In the genomic region with DNA sequence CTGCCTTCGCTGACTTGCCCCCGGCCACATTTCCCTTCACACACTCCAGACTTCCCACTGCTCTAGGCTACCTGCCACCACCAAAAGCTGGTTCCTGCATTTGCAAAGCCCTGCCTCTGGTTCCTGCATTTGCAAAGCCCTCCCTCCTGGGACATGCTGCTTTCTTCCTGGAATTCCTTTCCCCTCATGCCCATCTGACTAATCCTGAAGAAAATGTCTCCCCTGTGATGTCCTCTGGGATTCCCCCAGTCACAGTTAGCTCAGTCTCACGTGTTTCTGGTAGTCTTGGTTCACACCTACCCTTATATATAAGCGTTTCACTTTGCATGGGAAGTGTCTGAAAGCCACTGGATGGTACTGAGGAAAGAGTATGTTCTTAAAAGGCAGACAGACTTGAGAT, we compare ENCODE assay signal across 9 cellular contexts.
A peak's percentile ranks its signal among the peaks of the same experiment; 100 is the strongest.
DNase-seq lines count a peak whose midpoint lies in the region; TF ChIP-seq lines count a peak whose summit lies in the region.
"Had no signal": no experiment of that assay in that cellular context is flagged by ENCODE, and none has a peak within 500 bp of the region (broad histone marks: within the 10 kb centered on the region; RNA-seq: fewer than 3 reads in every experiment).

No MANE protein-coding gene starts in this region.

- H3K4me1 ChIP-seq in SK-N-SH (ENCODE audit: control insufficient read depth in 1 of 2, insufficient read depth in 2 of 2, low read depth in 1 of 2, low read length in 1 of 2) = peaks cover 47 to 59% of the 10 kb centered on the region in 2 experiments
- H3K4me1 ChIP-seq in fibroblast of lung (ENCODE audit: control insufficient read depth, extremely low read depth, insufficient read depth, low read length) = peaks cover 18% of the 10 kb centered on the region
- H3K4me1 ChIP-seq in osteoblast (ENCODE audit: insufficient read depth, low read length) = peaks cover 32% of the 10 kb centered on the region

- H3K9ac ChIP-seq in SK-N-SH (peak overlapping the region; percentile 38; the same call in 1 of the 2 replicates), fibroblast of lung (ENCODE audit: insufficient read depth, low read length) (no peak overlapping the region)

- H2AFZ ChIP-seq in SK-N-SH (ENCODE audit: low read depth) (no peak overlapping the region), fibroblast of lung (ENCODE audit: low read length) (no peak overlapping the region), osteoblast (ENCODE audit: low read length) (no peak overlapping the region)

- H4K20me1 ChIP-seq in SK-N-SH (ENCODE audit: insufficient read depth) (peaks cover 45% of the 10 kb centered on the region), fibroblast of lung (ENCODE audit: control insufficient read depth, extremely low read depth, insufficient read depth, low read length) (peaks cover 2% of the 10 kb centered on the region), osteoblast (ENCODE audit: insufficient read depth, low read length) (peaks cover 3% of the 10 kb centered on the region)

- H3K36me3 ChIP-seq in SK-N-SH (replicated peaks in 1 of 2; ENCODE audit: control insufficient read depth in 1 of 2, insufficient read depth in 2 of 2, low read length in 1 of 2) = peaks cover 67 to 76% of the 10 kb centered on the region in 2 experiments
- peaks cover 15% of the 10 kb centered on the region for H3K36me3 ChIP-seq in fibroblast of lung (ENCODE audit: control insufficient read depth, insufficient read depth, low read length)
- H3K36me3 ChIP-seq in osteoblast (ENCODE audit: insufficient read depth, low read length) = peaks cover 15% of the 10 kb centered on the region

- H3K79me2 ChIP-seq in SK-N-SH (ENCODE audit: insufficient read depth) (peaks cover 67% of the 10 kb centered on the region), fibroblast of lung (ENCODE audit: control insufficient read depth, insufficient read depth, low read length) (peaks cover 27% of the 10 kb centered on the region), osteoblast (ENCODE audit: insufficient read depth, low read length) (peaks cover 51% of the 10 kb centered on the region)

- no peak for TF ChIP-seq RAD21 in SK-N-SH (IDR thresholded peaks at IDR 0.05; ENCODE audit: low read length)

- no peaks in the 10 kb centered on the region for H3K9me2 ChIP-seq in SK-N-SH

- POLR2A ChIA-PET in SK-N-SH (lab: Yijun Ruan, JAX) = no interaction called here

- H3K4me2 ChIP-seq in SK-N-SH (peak overlapping the region; percentile 40), fibroblast of lung (ENCODE audit: extremely low read depth, insufficient read depth, low read length) (no peak overlapping the region), osteoblast (ENCODE audit: insufficient read depth, low read length) (peak overlapping the region; percentile 68)

- WGBS in SK-N-SH (ENCODE audit: low lambda C conversion rate) = 58% methylated on average over 4 of the region's 4 CpGs

- CTCF ChIA-PET in SK-N-SH (lab: Yijun Ruan, JAX) = interaction anchor here (0.9 to 4.5 kb wide), 9 partner anchors 10 to 402 kb away, joined by 3 to 51 read pairs (median 5); no protein-coding TSS in a partner anchor

- H3K4me3 ChIP-seq in SK-N-SH (ENCODE audit: low read depth in 2 of 2, low read length in 1 of 2) (no peak overlapping the region), fibroblast of lung (replicated peaks in 1 of 4; ENCODE audit: control extremely low read depth in 1 of 4, insufficient read depth in 1 of 4, low read depth in 3 of 4, low read length in 4 of 4) (no peak overlapping the region), osteoblast (ENCODE audit: insufficient read depth, low read length) (peak overlapping the region; percentile 30)

- peaks cover 49% of the 10 kb centered on the region for H3F3A ChIP-seq in SK-N-SH (replicated peaks; ENCODE audit: insufficient read depth)

- H3K27ac ChIP-seq in SK-N-SH (ENCODE audit: low read depth in 2 of 2, low read length in 1 of 2) = peak overlapping the region; percentile 83 to 91
- peak overlapping the region; percentile 37 for H3K27ac ChIP-seq in fibroblast of lung (ENCODE audit: insufficient read depth, low read length)
- peak overlapping the region; percentile 94 for H3K27ac ChIP-seq in osteoblast (ENCODE audit: low read depth, low read length)

- H3K27me3 ChIP-seq in SK-N-SH (ENCODE audit: insufficient read depth) (no peaks in the 10 kb centered on the region), fibroblast of lung (ENCODE audit: control insufficient read depth, insufficient read depth, low read length) (no peaks in the 10 kb centered on the region), osteoblast (ENCODE audit: insufficient read depth, low read length) (no peaks in the 10 kb centered on the region)

- no peaks in the 10 kb centered on the region for H3K9me3 ChIP-seq in SK-N-SH
- no peaks in the 10 kb centered on the region for H3K9me3 ChIP-seq in fibroblast of lung (ENCODE audit: control insufficient read depth, insufficient read depth, low read depth, low read length)
- H3K9me3 ChIP-seq in osteoblast (ENCODE audit: low read depth, low read length) = no peaks in the 10 kb centered on the region

- DNase-seq in GM03348 (ENCODE audit: low spot score) (peak; percentile 57), SK-N-SH (no peak), fibroblast of lung (ENCODE audit: low read depth in 2 of 2) (peak; percentile 35 to 77), osteoblast (ENCODE audit: insufficient read length, low spot score, missing footprints) (peak; percentile 25), mucosa of gallbladder (ENCODE audit: low spot score) (no peak), NCI-H1092 (lab: John Stamatoyannopoulos, UW) (no peak)
- DNase-seq in stimulated activated CD4-positive, alpha-beta T cell treated with anti-CD3 and anti-CD28 coated beads, Interleukin-4, amount 100 ng/mL, for 4 hours = no peak
- DNase-seq in activated naive CD4-positive, alpha-beta T cell treated with Interleukin-2 at 50 U/mL for 16 hours = no peak
- DNase-seq: naive thymus-derived CD4-positive, alpha-beta T cell had no signal

- TF ChIP-seq CTCF in SK-N-SH (IDR thresholded peaks at IDR 0.05) = no peak
- no peak for TF ChIP-seq CTCF in fibroblast of lung (conservative IDR thresholded peaks at IDR 0.05 in 1 of 2, IDR thresholded peaks at IDR 0.05 in 1 of 2; ENCODE audit: low read depth in 1 of 2, low read length in 2 of 2)
- TF ChIP-seq CTCF in osteoblast (IDR thresholded peaks at IDR 0.05; ENCODE audit: extremely low read depth, low read depth, low read length) = no peak

- no peak for TF ChIP-seq EP300 in SK-N-SH (IDR thresholded peaks at IDR 0.05; ENCODE audit: borderline replicate concordance in 1 of 2, low read depth in 1 of 2, low read length in 1 of 2)

TF ChIP-seq in SK-N-SH, 30 proteins besides CTCF, POLR2A, EP300 and RAD21:
- TF ChIP-seq FOXJ3 (CRISPR knock-in tag; IDR thresholded peaks at IDR 0.05) (no peak), ELF1 (IDR thresholded peaks at IDR 0.05) (peak; percentile 9; the same call in 1 of the 2 replicates), RFX5 (IDR thresholded peaks at IDR 0.05; ENCODE audit: low read length) (no peak), IRF3 (IDR thresholded peaks at IDR 0.05; ENCODE audit: low read depth, low read length) (no peak), MAX (IDR thresholded peaks at IDR 0.05; ENCODE audit: low read depth) (no peak), FOSL2 (IDR thresholded peaks at IDR 0.05; ENCODE audit: borderline replicate concordance, low read depth) (no peak)

Comparison
In these comparisons a context has a peak if more than half of its experiments do, and no peak if none do; other contexts are left out.
1. DNase-seq: peak in GM03348 (single experiment), fibroblast of lung (2 of 2) and osteoblast (single experiment); none in SK-N-SH (single experiment), stimulated activated CD4-positive, alpha-beta T cell treated with anti-CD3 and anti-CD28 coated beads, Interleukin-4, amount 100 ng/mL, for 4 hours (0 of 2), mucosa of gallbladder (single experiment), activated naive CD4-positive, alpha-beta T cell treated with Interleukin-2 at 50 U/mL for 16 hours (single experiment) and NCI-H1092 (single experiment).
2. H3K27ac ChIP-seq: peak in every context shown above with its lines; median percentile 94 in osteoblast; 87 in SK-N-SH; 37 in fibroblast of lung.